In genomic region chr10:60479305-60480020, GRCh38 we compare ENCODE assay signal across 15 cellular contexts.
DNase-seq lines count a peak whose midpoint lies in the region; ATAC-seq lines count a peak whose summit lies in the region.
"Had no signal": no experiment of that assay in that cellular context is flagged by ENCODE, and none has a peak within 500 bp of the region (broad histone marks: within the 10 kb centered on the region; RNA-seq: fewer than 3 reads in every experiment).

No MANE protein-coding gene starts in this region.

- H3K27me3 ChIP-seq in MG63: no peaks in the 10 kb centered on the region
- H3K27me3 ChIP-seq: transverse colon had no signal

- H3K27me3 Mint-ChIP-seq in activated T-cell treated with anti-CD3 and anti-CD28 coated beads, Interleukin-2, amount 50 U/mL, for 72 hours (ENCODE audit: low read depth): no peaks in the 10 kb centered on the region
- H3K27me3 Mint-ChIP-seq in naive thymus-derived CD8-positive, alpha-beta T cell: peaks cover 0 to 4% (median 0%) of the 10 kb centered on the region in 5 donors
- H3K27me3 Mint-ChIP-seq: activated naive CD8-positive, alpha-beta T cell treated with anti-CD3 and anti-CD28 coated beads, Interleukin-2, amount 10 ng/mL, durations not matched to agents 7 days and 5 days had no signal

- H3K36me3 Mint-ChIP-seq in activated T-cell treated with anti-CD3 and anti-CD28 coated beads, Interleukin-2, amount 50 U/mL, for 72 hours (ENCODE audit: insufficient read depth in 2 of 2): no peaks in the 10 kb centered on the region
- no peaks in the 10 kb centered on the region for H3K36me3 Mint-ChIP-seq in naive thymus-derived CD8-positive, alpha-beta T cell
- H3K36me3 Mint-ChIP-seq: activated naive CD8-positive, alpha-beta T cell treated with anti-CD3 and anti-CD28 coated beads, Interleukin-2, amount 10 ng/mL, durations not matched to agents 7 days and 5 days had no signal

- DNase-seq in activated T-cell treated with anti-CD3 and anti-CD28 coated beads, Interleukin-2, amount 50 U/mL, for 72 hours: no peak
- DNase-seq in activated T-cell treated with anti-CD3 and anti-CD28 coated beads for 4 hours (no peak), RPMI8226 (peak; percentile 49), epithelial cell of prostate (ENCODE audit: low read depth, low spot score) (peak; percentile 40), MG63 (no peak), AG08396 (ENCODE audit: low spot score) (no peak)
- DNase-seq in naive thymus-derived CD8-positive, alpha-beta T cell: no peak
- DNase-seq: activated naive CD8-positive, alpha-beta T cell treated with anti-CD3 and anti-CD28 coated beads, Interleukin-2, amount 10 ng/mL, durations not matched to agents 7 days and 5 days; Caco-2; NCI-H2081 treated with DMSO at 0.1 percent for 48 hours; transverse colon; WERI-Rb-1 had no signal

- H3K9me3 ChIP-seq in MG63: no peaks in the 10 kb centered on the region
- H3K9me3 ChIP-seq: Caco-2, transverse colon had no signal

- H3K4me3 Mint-ChIP-seq in activated T-cell treated with anti-CD3 and anti-CD28 coated beads, Interleukin-2, amount 50 U/mL, for 72 hours: no peak overlapping the region
- H3K4me3 Mint-ChIP-seq in naive thymus-derived CD8-positive, alpha-beta T cell: no peak overlapping the region
- H3K4me3 Mint-ChIP-seq: activated naive CD8-positive, alpha-beta T cell treated with anti-CD3 and anti-CD28 coated beads, Interleukin-2, amount 10 ng/mL, durations not matched to agents 7 days and 5 days had no signal

- POLR2A ChIA-PET in naive thymus-derived CD8-positive, alpha-beta T cell (lab: Charles Lee): no interaction called here

- no peaks in the 10 kb centered on the region for H3K36me3 ChIP-seq in MG63
- H3K36me3 ChIP-seq: transverse colon, WERI-Rb-1 had no signal

- peak; percentile 60 to 89 for ATAC-seq in activated T-cell treated with anti-CD3 and anti-CD28 coated beads, Interleukin-2, amount 50 U/mL, for 72 hours (replicated peaks in 1 of 2)
- no peak for ATAC-seq in naive thymus-derived CD8-positive, alpha-beta T cell

- peaks cover 10% of the 10 kb centered on the region for H3K4me1 Mint-ChIP-seq in activated T-cell treated with anti-CD3 and anti-CD28 coated beads, Interleukin-2, amount 50 U/mL, for 72 hours (ENCODE audit: low read depth)
- peaks cover 0 to 6% (median 2%) of the 10 kb centered on the region in 4 donors for H3K4me1 Mint-ChIP-seq in naive thymus-derived CD8-positive, alpha-beta T cell
- H3K4me1 Mint-ChIP-seq: activated naive CD8-positive, alpha-beta T cell treated with anti-CD3 and anti-CD28 coated beads, Interleukin-2, amount 10 ng/mL, durations not matched to agents 7 days and 5 days had no signal

- no peaks in the 10 kb centered on the region for H3K9me3 Mint-ChIP-seq in activated T-cell treated with anti-CD3 and anti-CD28 coated beads, Interleukin-2, amount 50 U/mL, for 72 hours
- peaks cover 0 to 4% (median 0%) of the 10 kb centered on the region in 9 donors for H3K9me3 Mint-ChIP-seq in naive thymus-derived CD8-positive, alpha-beta T cell
- H3K9me3 Mint-ChIP-seq: activated naive CD8-positive, alpha-beta T cell treated with anti-CD3 and anti-CD28 coated beads, Interleukin-2, amount 10 ng/mL, durations not matched to agents 7 days and 5 days had no signal

- H3K27ac Mint-ChIP-seq in activated T-cell treated with anti-CD3 and anti-CD28 coated beads, Interleukin-2, amount 50 U/mL, for 72 hours: peak overlapping the region; percentile 38
- H3K27ac Mint-ChIP-seq in naive thymus-derived CD8-positive, alpha-beta T cell: no peak overlapping the region
- H3K27ac Mint-ChIP-seq: activated naive CD8-positive, alpha-beta T cell treated with anti-CD3 and anti-CD28 coated beads, Interleukin-2, amount 10 ng/mL, durations not matched to agents 7 days and 5 days had no signal

- no peak overlapping the region for H3K4me3 ChIP-seq in MG63
- H3K4me3 ChIP-seq: coronary artery, SK-N-MC, transverse colon had no signal

- H3K27ac ChIP-seq in epithelial cell of prostate (peak overlapping the region; percentile 69), temporal lobe (ENCODE audit: low read depth, low read length) (peak overlapping the region; percentile 83)
- H3K27ac ChIP-seq: coronary artery, SK-N-MC, transverse colon, WERI-Rb-1 had no signal

Comparison
In these comparisons a context has a peak if more than half of its experiments do, and no peak if none do; other contexts are left out.
1. ATAC-seq: peak in activated T-cell treated with anti-CD3 and anti-CD28 coated beads, Interleukin-2, amount 50 U/mL, for 72 hours (2 of 2); none in naive thymus-derived CD8-positive, alpha-beta T cell (0 of 2).
2. DNase-seq: peak in RPMI8226 (single experiment) and epithelial cell of prostate (single experiment); none in activated T-cell treated with anti-CD3 and anti-CD28 coated beads, Interleukin-2, amount 50 U/mL, for 72 hours (0 of 2), activated T-cell treated with anti-CD3 and anti-CD28 coated beads for 4 hours (single experiment), MG63 (single experiment), naive thymus-derived CD8-positive, alpha-beta T cell (0 of 10) and AG08396 (single experiment).